30 cellular contexts compared by ENCODE assay signal in the genomic region with DNA sequence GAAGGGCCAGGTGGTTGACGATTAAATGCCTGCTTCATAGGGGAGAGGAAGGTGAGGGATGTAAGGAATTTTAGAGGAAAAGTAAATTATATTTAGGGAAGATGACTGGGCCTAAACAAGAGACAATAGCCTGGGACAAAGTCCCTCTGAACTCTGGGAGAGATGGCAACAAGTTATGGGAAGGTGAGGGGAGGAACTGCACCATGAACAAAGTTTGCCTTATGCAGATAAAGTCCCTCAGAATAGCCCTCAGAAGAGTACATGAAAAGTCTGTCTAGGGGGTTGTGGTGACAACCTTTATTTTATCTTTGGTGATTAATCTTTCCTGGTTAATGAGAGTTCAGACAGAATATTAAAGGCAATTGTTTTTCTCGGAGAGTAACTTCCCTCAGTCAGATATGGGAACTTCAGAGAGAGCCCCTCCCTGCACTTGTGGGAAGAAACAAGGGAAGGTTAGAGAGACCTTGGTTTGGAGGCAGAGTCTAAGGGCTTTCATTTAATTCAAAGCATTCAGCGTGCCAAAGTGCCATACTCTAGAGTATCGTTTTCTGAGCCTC. TPM values are rescaled to one million over a fixed set of nuclear protein-coding genes. Genes with fewer than 3 reads are reported as not detected.
DNase-seq lines count a peak whose midpoint lies in the region; ATAC-seq and TF ChIP-seq lines count a peak whose summit lies in the region.
"Had no signal": no experiment of that assay in that cellular context is flagged by ENCODE, and none has a peak within 500 bp of the region (broad histone marks: within the 10 kb centered on the region; RNA-seq: fewer than 3 reads in every experiment).

No MANE protein-coding gene starts in this region.

- no peak for TF ChIP-seq RAD21 in HCT116 (IDR thresholded peaks at IDR 0.05; ENCODE audit: low read depth)

- H3K27me3 Mint-ChIP-seq in endodermal cell (ENCODE audit: insufficient read depth): no peaks in the 10 kb centered on the region
- peaks cover 24% of the 10 kb centered on the region for H3K27me3 Mint-ChIP-seq in activated CD4-positive, alpha-beta T cell treated with anti-CD3 and anti-CD28 coated beads, Interleukin-2, amount 10 ng/mL, durations not matched to agents 7 days and 5 days
- H3K27me3 Mint-ChIP-seq: CD4-positive, alpha-beta memory T cell had no signal

- H4K20me1 ChIP-seq in HCT116 (ENCODE audit: insufficient read depth): no peaks in the 10 kb centered on the region

- H3K36me3 ChIP-seq in HCT116 (ENCODE audit: control insufficient read depth in 1 of 2, insufficient read depth in 2 of 2, low read length in 2 of 2): no peaks in the 10 kb centered on the region
- no peaks in the 10 kb centered on the region for H3K36me3 ChIP-seq in endodermal cell (ENCODE audit: control insufficient read depth, insufficient read depth, low read length)
- H3K36me3 ChIP-seq in psoas muscle (ENCODE audit: insufficient read depth in 1 of 2, low read depth in 1 of 2): no peaks in the 10 kb centered on the region

- WGBS in endodermal cell (ENCODE audit: insufficient coverage in 1 of 2, insufficient read length in 1 of 2), 2 experiments: 75 to 87% methylated on average over 2 to 4 of the region's 4 CpGs
- WGBS in psoas muscle, 3 donors: 75 to 81% (median 76%) methylated on average over 4 of the region's 4 CpGs

- no peaks in the 10 kb centered on the region for H3K79me2 ChIP-seq in HCT116 (ENCODE audit: insufficient read depth, low read length)

- intact Hi-C loops in HCT116 (cut with micrococcal nuclease): no loop called here
- intact Hi-C loops in psoas muscle (cut with DNase I): no loop called here

- no peak overlapping the region for H2AFZ ChIP-seq in HCT116 (ENCODE audit: low read depth, low read length, poor library complexity, severe bottlenecking)

- TF ChIP-seq POLR2A in HCT116 (IDR thresholded peaks at IDR 0.05; ENCODE audit: borderline replicate concordance, extremely low read depth, insufficient read depth, insufficient read length): no peak

- H3K9me2 ChIP-seq in HCT116 (ENCODE audit: insufficient read depth): no peaks in the 10 kb centered on the region

- H3K9me3 ChIP-seq in HCT116 (ENCODE audit: control insufficient read depth in 1 of 2, insufficient read depth in 1 of 2, low read depth in 1 of 2, low read length in 2 of 2): no peaks in the 10 kb centered on the region
- no peaks in the 10 kb centered on the region for H3K9me3 ChIP-seq in endodermal cell (ENCODE audit: control insufficient read depth, low read length)
- H3K9me3 ChIP-seq in psoas muscle: no peaks in the 10 kb centered on the region
- H3K9me3 ChIP-seq: A549 had no signal

- H3K9me3 Mint-ChIP-seq in endodermal cell: no peaks in the 10 kb centered on the region
- no peaks in the 10 kb centered on the region for H3K9me3 Mint-ChIP-seq in activated CD4-positive, alpha-beta T cell treated with anti-CD3 and anti-CD28 coated beads, Interleukin-2, amount 10 ng/mL, durations not matched to agents 7 days and 5 days
- H3K9me3 Mint-ChIP-seq: CD4-positive, alpha-beta memory T cell had no signal

- peaks cover 21% of the 10 kb centered on the region for H3K4me1 Mint-ChIP-seq in endodermal cell
- H3K4me1 Mint-ChIP-seq in activated CD4-positive, alpha-beta T cell treated with anti-CD3 and anti-CD28 coated beads, Interleukin-2, amount 10 ng/mL, durations not matched to agents 7 days and 5 days: no peaks in the 10 kb centered on the region
- H3K4me1 Mint-ChIP-seq: CD4-positive, alpha-beta memory T cell had no signal

- DNase-seq in HCT116 (ENCODE audit: low read depth, low spot score) (no peak), OCI-M1 (lab: John Stamatoyannopoulos, UW) (peak; percentile 16), endodermal cell (no peak), psoas muscle (no peak), AG08395 (ENCODE audit: low spot score) (no peak), NCI-H1694 (lab: John Stamatoyannopoulos, UW) (no peak)
- DNase-seq in activated CD4-positive, alpha-beta T cell treated with anti-CD3 and anti-CD28 coated beads, Interleukin-2, amount 10 ng/mL, durations not matched to agents 7 days and 5 days: no peak
- no peak for DNase-seq in stimulated activated CD4-positive, alpha-beta T cell treated with anti-CD3 and anti-CD28 coated beads, Interleukin-4, amount 100 ng/mL, for 24 hours
- DNase-seq: C1 segment of cervical spinal cord; CD4-positive, alpha-beta memory T cell; COR-L47; DMS 273 treated with DMSO at 0.1 percent for 48 hours; DMS79; EL; GDM1; HCEC 1CT; Kasumi-1; NCI-H1092 treated with DMSO at 0.1 percent for 48 hours; NCI-H1436; NCI-H187 treated with DMSO at 0.1 percent for 48 hours; NCI-H524; NCI-H774; SHP77 had no signal

- POLR2A ChIA-PET in HCT116 (lab: Charles Lee): no interaction called here
- POLR2A ChIA-PET in activated CD4-positive, alpha-beta T cell treated with anti-CD3 and anti-CD28 coated beads, Interleukin-2, amount 10 ng/mL, durations not matched to agents 7 days and 5 days (lab: Charles Lee): no interaction called here

- peak overlapping the region; percentile 49 for H3K27ac Mint-ChIP-seq in endodermal cell
- no peak overlapping the region for H3K27ac Mint-ChIP-seq in activated CD4-positive, alpha-beta T cell treated with anti-CD3 and anti-CD28 coated beads, Interleukin-2, amount 10 ng/mL, durations not matched to agents 7 days and 5 days
- H3K27ac Mint-ChIP-seq: CD4-positive, alpha-beta memory T cell had no signal

- TF ChIP-seq CTCF in HCT116 (IDR thresholded peaks at IDR 0.05 in 2 of 3, conservative IDR thresholded peaks at IDR 0.05 in 1 of 3; ENCODE audit: borderline replicate concordance in 1 of 3, insufficient read depth in 1 of 3, low read depth in 2 of 3, low read length in 2 of 3) (no peak), endodermal cell (conservative IDR thresholded peaks at IDR 0.05) (no peak), psoas muscle (IDR thresholded peaks at IDR 0.05) (no peak)

- no peak overlapping the region for H3K4me2 ChIP-seq in HCT116 (ENCODE audit: low read length)
- H3K4me2 ChIP-seq: A549 had no signal

- no peaks in the 10 kb centered on the region for H3K36me3 Mint-ChIP-seq in endodermal cell (ENCODE audit: low read depth)
- no peaks in the 10 kb centered on the region for H3K36me3 Mint-ChIP-seq in activated CD4-positive, alpha-beta T cell treated with anti-CD3 and anti-CD28 coated beads, Interleukin-2, amount 10 ng/mL, durations not matched to agents 7 days and 5 days (ENCODE audit: low read depth)
- H3K36me3 Mint-ChIP-seq: CD4-positive, alpha-beta memory T cell had no signal

- BruUV-seq in HCT116 (replicated peaks; lab: Mats Ljungman, UMichigan): no TSS peak

- RAD21 ChIA-PET in HCT116 (lab: Charles Lee; ENCODE audit: low non-redundant PET in 1 of 2, low total read pairs in 2 of 2, uncharacterized antibody in 2 of 2, unreplicated experiment in 2 of 2): no interaction called here

- no peak overlapping the region for H3K9ac ChIP-seq in HCT116 (ENCODE audit: low read length)
- H3K9ac ChIP-seq in endodermal cell (ENCODE audit: extremely low read depth, low read length, poor library complexity, severe bottlenecking): no peak overlapping the region

- H3K4me1 ChIP-seq in HCT116 (ENCODE audit: control insufficient read depth in 1 of 2, insufficient read depth in 2 of 2, low read length in 2 of 2) (peaks cover 2 to 7% of the 10 kb centered on the region in 2 experiments; a peak in 3 of 4 replicates), endodermal cell (ENCODE audit: control insufficient read depth, insufficient read depth, low read length) (no peaks in the 10 kb centered on the region), psoas muscle (peaks cover 48% of the 10 kb centered on the region)

- H3K27me3 ChIP-seq in HCT116 (ENCODE audit: insufficient read depth, low read length) (no peaks in the 10 kb centered on the region), endodermal cell (ENCODE audit: control insufficient read depth, insufficient read depth, low read length, poor library complexity, severe bottlenecking) (no peaks in the 10 kb centered on the region), psoas muscle (ENCODE audit: insufficient read depth in 3 of 3, low read length in 2 of 3) (no peaks in the 10 kb centered on the region)

- CTCF ChIA-PET in HCT116 (lab: Charles Lee): no interaction called here
- CTCF ChIA-PET in activated CD4-positive, alpha-beta T cell treated with anti-CD3 and anti-CD28 coated beads, Interleukin-2, amount 10 ng/mL, durations not matched to agents 7 days and 5 days (lab: Charles Lee): no interaction called here

- no peak overlapping the region for H3K4me3 ChIP-seq in HCT116 (replicated peaks in 1 of 2; ENCODE audit: low read depth in 1 of 2, low read length in 2 of 2)
- no peak overlapping the region for H3K4me3 ChIP-seq in endodermal cell (ENCODE audit: low read length)
- no peak overlapping the region for H3K4me3 ChIP-seq in psoas muscle
- H3K4me3 ChIP-seq: A549, GM12878 had no signal

- ATAC-seq in HCT116 (0 out of 2 replicates have a peak, but pooled peaks have one; percentile 46), psoas muscle (no peak)
- ATAC-seq: A549, GM12878 had no signal

- no peak overlapping the region for H3K4me3 Mint-ChIP-seq in endodermal cell
- no peak overlapping the region for H3K4me3 Mint-ChIP-seq in activated CD4-positive, alpha-beta T cell treated with anti-CD3 and anti-CD28 coated beads, Interleukin-2, amount 10 ng/mL, durations not matched to agents 7 days and 5 days
- H3K4me3 Mint-ChIP-seq: CD4-positive, alpha-beta memory T cell had no signal

- no peak overlapping the region for H3K27ac ChIP-seq in HCT116 (ENCODE audit: low read depth, low read length)
- no peak overlapping the region for H3K27ac ChIP-seq in endodermal cell (ENCODE audit: low read depth, low read length)
- peak overlapping the region; percentile 27 for H3K27ac ChIP-seq in psoas muscle
- H3K27ac ChIP-seq: A549, HL-60, RWPE1 had no signal

TF ChIP-seq in HCT116, 20 proteins besides CTCF, POLR2A, EP300 and RAD21 (continues in another document):
- TF ChIP-seq ZNF274 (IDR thresholded peaks at IDR 0.05; ENCODE audit: low read depth, low read length): no peak
- no peak for TF ChIP-seq EZH2phosphoT487 (IDR thresholded peaks at IDR 0.05; ENCODE audit: borderline replicate concordance)
- no peak for TF ChIP-seq SP1 (IDR thresholded peaks at IDR 0.05; ENCODE audit: low read depth)

RNA-seq across cellular contexts. Expression of gene FAM217A, which starts 27.1 kb away (rescaled TPM):
- total RNA-seq in HCT116 (2021; ENCODE audit: unreplicated experiment) (not detected), endodermal cell (not detected), psoas muscle (not detected)
- polyA plus RNA-seq in HCT116 (2012): 0.62 TPM in 1 of 2 replicates, not detected in the other
- not detected for polyA plus RNA-seq in endodermal cell (2013, experiment 1 of 2)
- not detected for polyA plus RNA-seq in endodermal cell (2013, experiment 2 of 2)
- not detected for polyA plus RNA-seq in psoas muscle
- total RNA-seq in activated CD4-positive, alpha-beta T cell treated with anti-CD3 and anti-CD28 coated beads, Interleukin-2, amount 10 ng/mL, durations not matched to agents 7 days and 5 days: not detected
- total RNA-seq: CD4-positive, alpha-beta memory T cell; GM12878; H1; M059J; SK-MEL-5 had no signal
- polyA plus RNA-seq: A549; CD4-positive, alpha-beta memory T cell had no signal

RNA-seq across cellular contexts. Expression of gene ECI2, which starts 29.3 kb away (rescaled TPM):
- total RNA-seq in HCT116 (2021; ENCODE audit: unreplicated experiment) (56.8 TPM), endodermal cell (10 to 100 TPM; 40.4 to 58.2 TPM), psoas muscle (100 to 1,000 TPM in 3 of 4 donors, 10 to 100 TPM in 1; 77.3 to 118 (median 111) TPM)
- 34.9 and 53.8 TPM in 2 replicates for polyA plus RNA-seq in HCT116 (2012)
- 66.9 TPM for polyA plus RNA-seq in endodermal cell (2013, experiment 1 of 2)
- 67.6 TPM for polyA plus RNA-seq in endodermal cell (2013, experiment 2 of 2)
- 100 to 1,000 TPM in 1 of 3 donors, 10 to 100 TPM in 2; 58.2 to 122 (median 90.4) TPM for polyA plus RNA-seq in psoas muscle
- total RNA-seq in activated CD4-positive, alpha-beta T cell treated with anti-CD3 and anti-CD28 coated beads, Interleukin-2, amount 10 ng/mL, durations not matched to agents 7 days and 5 days: 10 to 100 TPM; 25.8 to 26.3 TPM
